In the genomic region with DNA sequence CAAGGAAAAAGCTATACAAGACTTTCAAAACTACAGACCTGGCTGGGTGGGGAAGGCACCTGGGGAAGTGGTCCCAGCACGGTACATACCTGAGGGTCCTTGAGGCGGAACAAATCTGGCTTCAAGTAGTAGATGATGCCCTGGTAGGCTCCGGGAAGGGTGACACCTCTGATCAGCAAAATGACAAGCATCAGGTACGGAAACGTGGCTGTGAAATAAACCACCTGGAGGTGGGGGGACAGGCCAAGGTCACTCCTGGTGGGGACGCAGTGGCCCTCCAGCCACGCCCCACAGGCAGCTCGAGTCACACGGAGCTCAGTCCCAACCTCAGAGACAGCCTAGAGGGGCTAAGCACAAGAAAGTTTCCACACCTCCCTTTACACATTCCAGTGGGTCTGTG, we compare ENCODE assay signal across 1 cellular context.
TF ChIP-seq lines count a peak whose summit lies in the region.

No MANE protein-coding gene starts in this region.

TF ChIP-seq in H1, 55 proteins besides CTCF, POLR2A, EP300 and RAD21:
- TF ChIP-seq JUN (IDR thresholded peaks at IDR 0.05; ENCODE audit: low read depth, low read length), result no peak
TF ChIP-seq in H1: peak in this region for 0.
